In genomic region chr11:57095896-57096295, GRCh38 we compare ENCODE assay signal across 15 cellular contexts.
DNase-seq lines count a peak whose midpoint lies in the region; TF ChIP-seq lines count a peak whose summit lies in the region.
"Had no signal": no experiment of that assay in that cellular context is flagged by ENCODE, and none has a peak within 500 bp of the region (broad histone marks: within the 10 kb centered on the region; RNA-seq: fewer than 3 reads in every experiment).

No MANE protein-coding gene starts in this region.

- WGBS in mesodermal cell (ENCODE audit: insufficient coverage in 2 of 2), 2 experiments, result 86% methylated on average over 1 of the region's 3 CpGs; no CpG with 5 or more reads in 1 of the 2 experiments
- 40% methylated on average over 3 of the region's 3 CpGs for WGBS in smooth muscle cell (ENCODE audit: low lambda C conversion rate)

- H4K20me1 ChIP-seq in Karpas-422 (ENCODE audit: insufficient read depth, low read depth, low read length), result no peaks in the 10 kb centered on the region
- H4K20me1 ChIP-seq in smooth muscle cell (ENCODE audit: low read depth), result no peaks in the 10 kb centered on the region

- H3K79me2 ChIP-seq in Karpas-422 (ENCODE audit: low read length), result no peaks in the 10 kb centered on the region
- no peaks in the 10 kb centered on the region for H3K79me2 ChIP-seq in smooth muscle cell (ENCODE audit: low read depth)

- DNase-seq in Karpas-422 (no peak), RPMI7951 (ENCODE audit: low read depth) (peak; percentile 10), smooth muscle cell (lab: John Stamatoyannopoulos, UW; ENCODE audit: unreplicated experiment) (no peak), NCI-H187 treated with DMSO at 0.1 percent for 48 hours (lab: John Stamatoyannopoulos, UW) (no peak), KG1 (lab: John Stamatoyannopoulos, UW) (no peak), GF-D8 (lab: John Stamatoyannopoulos, UW) (no peak)
- DNase-seq: C1 segment of cervical spinal cord; CD4-positive, alpha-beta memory T cell; DMS 273 treated with DMSO at 0.1 percent for 48 hours; DMS79; EL; GDM1; H9 had no signal

- H3K36me3 ChIP-seq in Karpas-422 (ENCODE audit: insufficient read depth, low read length), result no peaks in the 10 kb centered on the region
- H3K36me3 ChIP-seq in mesodermal cell (ENCODE audit: control insufficient read depth, insufficient read depth, low read length), result no peaks in the 10 kb centered on the region
- no peaks in the 10 kb centered on the region for H3K36me3 ChIP-seq in smooth muscle cell (ENCODE audit: low read depth)

- no peak for TF ChIP-seq CTCF in smooth muscle cell (IDR thresholded peaks at IDR 0.05; ENCODE audit: borderline replicate concordance, insufficient read depth, poor library complexity, severe bottlenecking)

- peaks cover 31% of the 10 kb centered on the region for H3F3A ChIP-seq in smooth muscle cell (ENCODE audit: low read depth)

- H3K4me1 ChIP-seq in Karpas-422 (ENCODE audit: low read length), result peaks cover 20% of the 10 kb centered on the region
- peaks cover 26% of the 10 kb centered on the region for H3K4me1 ChIP-seq in mesodermal cell (ENCODE audit: control insufficient read depth, insufficient read depth, low read length, poor library complexity, severe bottlenecking)
- peaks cover 5% of the 10 kb centered on the region for H3K4me1 ChIP-seq in smooth muscle cell (ENCODE audit: low read depth)

- H3K27ac ChIP-seq in Karpas-422 (ENCODE audit: low read length) (no peak overlapping the region), mesodermal cell (ENCODE audit: low read depth, low read length, severe bottlenecking) (peak overlapping the region; percentile 87), smooth muscle cell (ENCODE audit: low read depth) (peak overlapping the region; percentile 72)

- H3K9ac ChIP-seq in Karpas-422 (ENCODE audit: low read length), result no peak overlapping the region
- H3K9ac ChIP-seq in smooth muscle cell (ENCODE audit: low read depth), result no peak overlapping the region

- H3K4me3 ChIP-seq in Karpas-422 (ENCODE audit: low read length) (no peak overlapping the region), mesodermal cell (ENCODE audit: extremely low read depth, insufficient read depth, low read length, poor library complexity, severe bottlenecking) (no peak overlapping the region), smooth muscle cell (no peak overlapping the region)
- H3K4me3 ChIP-seq: GM23338 had no signal

- H3K9me3 ChIP-seq in Karpas-422 (ENCODE audit: low read length), result no peaks in the 10 kb centered on the region
- H3K9me3 ChIP-seq in mesodermal cell (ENCODE audit: control insufficient read depth, low read length), result peaks cover 4% of the 10 kb centered on the region
- H3K9me3 ChIP-seq in smooth muscle cell (replicated peaks; ENCODE audit: low read depth), result no peaks in the 10 kb centered on the region

- H3K4me2 ChIP-seq in Karpas-422 (ENCODE audit: low read depth, low read length, poor library complexity, severe bottlenecking) (peak overlapping the region; percentile 22), smooth muscle cell (no peak overlapping the region)
- H3K4me2 ChIP-seq: GM23338 had no signal

- no peaks in the 10 kb centered on the region for H3K9me2 ChIP-seq in Karpas-422 (replicated peaks; ENCODE audit: insufficient read depth, low read length)

- no peak overlapping the region for H2AFZ ChIP-seq in Karpas-422 (ENCODE audit: low read length)
- no peak overlapping the region for H2AFZ ChIP-seq in smooth muscle cell (ENCODE audit: low read depth)

- H3K27me3 ChIP-seq in Karpas-422 (ENCODE audit: low read length) (no peaks in the 10 kb centered on the region), smooth muscle cell (ENCODE audit: low read depth) (no peaks in the 10 kb centered on the region)
